In genomic region chr7:26500749-26501352, GRCh38 we compare ENCODE assay signal across 9 cellular contexts.
DNase-seq lines count a peak whose midpoint lies in the region; ATAC-seq lines count a peak whose summit lies in the region.
"Had no signal": no experiment of that assay in that cellular context is flagged by ENCODE, and none has a peak within 500 bp of the region (broad histone marks: within the 10 kb centered on the region; RNA-seq: fewer than 3 reads in every experiment).

No MANE protein-coding gene starts in this region.

- no peaks in the 10 kb centered on the region for H3K4me1 Mint-ChIP-seq in T-helper 2 cell treated with Interferon-gamma antibody and Interleukin-4, amounts not matched to agents 5 μg/mL and 100 μg/mL, for 36 hours (ENCODE audit: low read depth)

- peak; percentile 42 for DNase-seq in Daoy (ENCODE audit: low read depth)
- peak; percentile 42 for DNase-seq in HT-29 (ENCODE audit: low spot score)
- peak; percentile 63 for DNase-seq in RPMI7951 (ENCODE audit: low read depth)
- DNase-seq in germinal center (ENCODE audit: low spot score) = peak; percentile 54
- no peak for DNase-seq in anterior cingulate cortex (lab: John Stamatoyannopoulos, UW)
- DNase-seq in T-helper 2 cell treated with Interferon-gamma antibody and Interleukin-4, amounts not matched to agents 5 μg/mL and 100 μg/mL, for 36 hours (ENCODE audit: low spot score) = no peak
- DNase-seq in stimulated activated CD4-positive, alpha-beta T cell treated with anti-CD3 and anti-CD28 coated beads, Interleukin-4, amount 100 ng/mL, for 1 hour = no peak

- H3K27me3 Mint-ChIP-seq in T-helper 2 cell treated with Interferon-gamma antibody and Interleukin-4, amounts not matched to agents 5 μg/mL and 100 μg/mL, for 36 hours (ENCODE audit: low read depth) = peaks cover 5% of the 10 kb centered on the region

- H3K4me3 Mint-ChIP-seq in T-helper 2 cell treated with Interferon-gamma antibody and Interleukin-4, amounts not matched to agents 5 μg/mL and 100 μg/mL, for 36 hours = no peak overlapping the region
- H3K4me3 Mint-ChIP-seq: T-helper 1 cell treated with Interleukin-12 subunit alpha and Interleukin-12 subunit beta and Interleukin-4 antibody, amounts not matched to agents 30 μg/mL and 1 μg/mL, for 36 hours had no signal

- no peaks in the 10 kb centered on the region for H3K9me3 Mint-ChIP-seq in T-helper 2 cell treated with Interferon-gamma antibody and Interleukin-4, amounts not matched to agents 5 μg/mL and 100 μg/mL, for 36 hours
- H3K9me3 Mint-ChIP-seq: T-helper 1 cell treated with Interleukin-12 subunit alpha and Interleukin-12 subunit beta and Interleukin-4 antibody, amounts not matched to agents 30 μg/mL and 1 μg/mL, for 36 hours had no signal

- ATAC-seq in GM21360 (IDR thresholded peaks at IDR 0.05; ENCODE audit: unreplicated experiment) = no peak

- no peaks in the 10 kb centered on the region for H3K36me3 Mint-ChIP-seq in T-helper 2 cell treated with Interferon-gamma antibody and Interleukin-4, amounts not matched to agents 5 μg/mL and 100 μg/mL, for 36 hours (ENCODE audit: low read depth)

- no peak overlapping the region for H3K27ac Mint-ChIP-seq in T-helper 2 cell treated with Interferon-gamma antibody and Interleukin-4, amounts not matched to agents 5 μg/mL and 100 μg/mL, for 36 hours
- H3K27ac Mint-ChIP-seq: T-helper 1 cell treated with Interleukin-12 subunit alpha and Interleukin-12 subunit beta and Interleukin-4 antibody, amounts not matched to agents 30 μg/mL and 1 μg/mL, for 36 hours had no signal

Comparison
In these comparisons a context has a peak if more than half of its experiments do, and no peak if none do; other contexts are left out.
1. DNase-seq: peak in Daoy (single experiment), HT-29 (single experiment), RPMI7951 (single experiment) and germinal center (single experiment); none in anterior cingulate cortex (0 of 58), T-helper 2 cell treated with Interferon-gamma antibody and Interleukin-4, amounts not matched to agents 5 μg/mL and 100 μg/mL, for 36 hours (single experiment) and stimulated activated CD4-positive, alpha-beta T cell treated with anti-CD3 and anti-CD28 coated beads, Interleukin-4, amount 100 ng/mL, for 1 hour (single experiment).